43 cellular contexts compared by ENCODE assay signal in the genomic region with DNA sequence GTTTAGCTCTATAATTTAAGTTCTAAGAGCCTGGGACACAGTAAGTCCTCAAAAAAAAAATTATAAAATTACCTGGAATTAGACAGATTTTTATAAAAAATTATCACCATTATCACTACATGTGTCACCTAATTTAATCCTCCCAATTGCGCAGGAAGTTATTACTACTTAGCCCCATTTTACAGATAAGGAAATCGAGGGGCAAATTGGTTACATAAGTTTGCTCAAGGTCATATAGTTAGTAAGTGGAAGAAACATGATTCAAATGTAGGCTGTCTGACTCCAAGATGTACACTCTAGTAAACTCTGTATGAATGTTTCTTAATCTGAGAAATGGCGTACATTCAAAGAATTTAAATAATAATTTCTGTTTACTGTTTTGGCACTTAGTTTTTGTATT. TPM values are rescaled to one million over a fixed set of nuclear protein-coding genes. Genes with fewer than 3 reads are reported as not detected.
"Had no signal": no experiment of that assay in that cellular context is flagged by ENCODE, and none has a peak within 500 bp of the region (broad histone marks: within the 10 kb centered on the region; RNA-seq: fewer than 3 reads in every experiment).

No MANE protein-coding gene starts in this region.

- FAIRE-seq: endothelial cell of umbilical vein, keratinocyte, TTC549, urothelium cell line had no signal

- H3K27ac Mint-ChIP-seq: activated naive CD8-positive, alpha-beta T cell treated with anti-CD3 and anti-CD28 coated beads for 36 hours; brain; nephron progenitor cell; progenitor cell of endocrine pancreas; stimulated activated effector memory CD8-positive, alpha-beta T cell treated with anti-CD3 and anti-CD28 coated beads, Interleukin-12 subunit alpha, Interleukin-12 subunit beta, amount 100 ng/mL, for 72 hours; stimulated activated naive CD8-positive, alpha-beta T cell treated with anti-CD3 and anti-CD28 coated beads, Interleukin-15, Interleukin-2, amounts not matched to agents 100 ng/mL and 50 ng/mL, for 24 hours had no signal

- H3K27me3 ChIP-seq: ovary had no signal

- H3K9me3 ChIP-seq: ascending aorta, gastroesophageal sphincter, mucosa of descending colon, neutrophil, ovary, thoracic aorta had no signal

- H3K9me3 Mint-ChIP-seq: activated naive CD8-positive, alpha-beta T cell treated with anti-CD3 and anti-CD28 coated beads for 36 hours; activated T-cell treated with anti-CD3 and anti-CD28 coated beads, Interleukin-2, amount 50 U/mL, for 72 hours; effector memory CD8-positive, alpha-beta T cell; nephron progenitor cell; stimulated activated effector memory CD8-positive, alpha-beta T cell treated with anti-CD3 and anti-CD28 coated beads, Interleukin-12 subunit alpha, Interleukin-12 subunit beta, amount 100 ng/mL, for 72 hours; stimulated activated naive CD8-positive, alpha-beta T cell treated with anti-CD3 and anti-CD28 coated beads, Interleukin-15, Interleukin-2, amounts not matched to agents 100 ng/mL and 50 ng/mL, for 24 hours had no signal

- ATAC-seq: activated T-cell treated with anti-CD3 and anti-CD28 coated beads, Interleukin-2, amount 50 U/mL, for 72 hours; effector memory CD8-positive, alpha-beta T cell; gastroesophageal sphincter; left cardiac atrium; left ventricle myocardium superior; mucosa of descending colon; sciatic nerve; stimulated activated effector memory CD8-positive, alpha-beta T cell treated with anti-CD3 and anti-CD28 coated beads, Interleukin-12 subunit alpha, Interleukin-12 subunit beta, amount 100 ng/mL, for 72 hours had no signal

- H3K36me3 ChIP-seq: ovary had no signal

- H3K27ac ChIP-seq: ascending aorta, cardiac muscle cell, coronary artery, dorsolateral prefrontal cortex, gastroesophageal sphincter, neutrophil, ovary, skin epidermis, thoracic aorta, VCaP had no signal

- H3K4me3 ChIP-seq: ascending aorta, cardiac muscle cell, gastroesophageal sphincter, mucosa of descending colon, ovary, skin epidermis, thoracic aorta had no signal

- DNase-seq: activated CD4-positive, alpha-beta T cell treated with anti-CD3 and anti-CD28 coated beads for 4 hours; activated CD4-positive, alpha-beta T cell treated with anti-CD3 and anti-CD28 coated beads, Interleukin-2, amount 50 U/mL, for 4 hours; activated effector memory CD4-positive, alpha-beta T cell treated with Interleukin-2 at 50 U/mL for 16 hours; activated naive CD4-positive, alpha-beta T cell treated with Interleukin-2 at 50 U/mL for 16 hours; activated naive CD8-positive, alpha-beta T cell treated with anti-CD3 and anti-CD28 coated beads for 36 hours; activated T-cell treated with anti-CD3 and anti-CD28 coated beads for 4 hours; activated T-cell treated with anti-CD3 and anti-CD28 coated beads, Interleukin-2, amount 50 U/mL, for 72 hours; dorsolateral prefrontal cortex; effector memory CD8-positive, alpha-beta T cell; head of caudate nucleus; hippocampal formation; left cardiac atrium; left ventricle myocardium superior; mucosa of descending colon; nephron progenitor cell; ovary; stimulated activated CD4-positive, alpha-beta T cell treated with anti-CD3 and anti-CD28 coated beads, Interleukin-12 subunit alpha, Interleukin-12 subunit beta, amount 100 ng/mL, for 4 hours; stimulated activated CD4-positive, alpha-beta T cell treated with anti-CD3 and anti-CD28 coated beads, Interleukin-4, amount 100 ng/mL, for 24 hours; trophoblast cell had no signal

RNA-seq across cellular contexts. Expression of gene LHX1, which starts 14.1 kb away (rescaled TPM):
- total RNA-seq: ascending aorta, endothelial cell of umbilical vein, fibroblast of lung, fibroblast of villous mesenchyme, gastroesophageal sphincter, left cardiac atrium, left ventricle myocardium superior, lung microvascular endothelial cell, mesenteric fat pad, mucosa of descending colon, myocyte, sciatic nerve, subcutaneous adipose tissue, thoracic aorta had no signal
- polyA plus RNA-seq: endothelial cell of umbilical vein, esophagus, fibroblast of lung had no signal
